ENCODE assay signal across 22 cellular contexts in the genomic region with DNA sequence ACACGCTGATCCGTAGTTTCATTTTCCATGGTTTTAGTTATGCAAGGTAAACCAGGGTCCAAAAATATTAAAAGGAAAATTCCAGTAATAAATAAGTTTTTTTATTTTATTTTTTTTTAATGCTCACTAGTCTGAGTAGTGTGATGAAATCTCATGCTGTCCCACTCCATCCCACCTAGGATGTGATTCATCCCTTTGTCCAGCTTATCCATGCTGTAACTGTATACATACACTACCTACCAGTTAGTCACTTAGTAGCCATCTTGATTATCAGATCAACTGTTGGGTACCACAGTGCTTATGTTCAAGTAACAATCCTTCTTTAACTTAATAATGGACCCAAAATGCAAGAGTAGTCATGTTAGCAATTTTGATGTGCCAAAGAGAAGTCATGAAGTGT.
"Had no signal": no experiment of that assay in that cellular context is flagged by ENCODE, and none has a peak within 500 bp of the region (broad histone marks: within the 10 kb centered on the region; RNA-seq: fewer than 3 reads in every experiment).

No MANE protein-coding gene starts in this region.

- H3K4me3 ChIP-seq: body of pancreas, colonic mucosa, mucosa of descending colon, tibial artery, uterus had no signal

- DNase-seq: activated CD4-positive, alpha-beta memory T cell treated with anti-CD3 and anti-CD28 coated beads, Interleukin-2, amount 10 ng/mL, durations not matched to agents 7 days and 5 days; activated CD4-positive, alpha-beta T cell treated with anti-CD3 and anti-CD28 coated beads for 48 hours; activated CD4-positive, CD25-positive, alpha-beta regulatory T cell; activated naive CD4-positive, alpha-beta T cell; activated naive CD8-positive, alpha-beta T cell treated with anti-CD3 and anti-CD28 coated beads for 36 hours; activated T-cell treated with anti-CD3 and anti-CD28 coated beads, Interleukin-2, amount 50 U/mL, for 1 hour; amygdala; body of pancreas; central memory CD4-positive, alpha-beta T cell; colonic mucosa; endodermal cell; mesenchymal stem cell; mucosa of descending colon; naive B cell; retina; stimulated activated CD4-positive, alpha-beta T cell treated with anti-CD3 and anti-CD28 coated beads, Interleukin-12 subunit alpha, Interleukin-12 subunit beta, amount 100 ng/mL, for 4 hours; stimulated activated CD4-positive, alpha-beta T cell treated with anti-CD3 and anti-CD28 coated beads, Interleukin-1b, Interleukin-23, amount 100 ng/mL, for 48 hours; stimulated activated naive CD8-positive, alpha-beta T cell treated with anti-CD3 and anti-CD28 coated beads, Interleukin-15, Interleukin-2, amounts not matched to agents 100 U/mL and 50 U/mL, for 24 hours; substantia nigra; tibial artery; uterus had no signal

- H3K9me3 ChIP-seq: body of pancreas, colonic mucosa, mucosa of descending colon, tibial artery, uterus had no signal

- H3K36me3 ChIP-seq: colonic mucosa, uterus had no signal

- H3K4me1 ChIP-seq: body of pancreas, colonic mucosa, tibial artery, uterus had no signal

- H3K27me3 ChIP-seq: body of pancreas, colonic mucosa, tibial artery, uterus had no signal

- ATAC-seq: activated T-helper 17 cell treated with anti-CD3 and anti-CD28 coated beads, Interleukin-2, amount 50 U/mL, for 72 hours; body of pancreas; mucosa of descending colon; stimulated activated naive CD8-positive, alpha-beta T cell treated with anti-CD3 and anti-CD28 coated beads, Interleukin-15, Interleukin-2, amounts not matched to agents 100 U/mL and 50 U/mL, for 24 hours had no signal

- H3K27ac ChIP-seq: body of pancreas, colonic mucosa, tibial artery, uterus had no signal
